15 cellular contexts compared by ENCODE assay signal in the genomic region with DNA sequence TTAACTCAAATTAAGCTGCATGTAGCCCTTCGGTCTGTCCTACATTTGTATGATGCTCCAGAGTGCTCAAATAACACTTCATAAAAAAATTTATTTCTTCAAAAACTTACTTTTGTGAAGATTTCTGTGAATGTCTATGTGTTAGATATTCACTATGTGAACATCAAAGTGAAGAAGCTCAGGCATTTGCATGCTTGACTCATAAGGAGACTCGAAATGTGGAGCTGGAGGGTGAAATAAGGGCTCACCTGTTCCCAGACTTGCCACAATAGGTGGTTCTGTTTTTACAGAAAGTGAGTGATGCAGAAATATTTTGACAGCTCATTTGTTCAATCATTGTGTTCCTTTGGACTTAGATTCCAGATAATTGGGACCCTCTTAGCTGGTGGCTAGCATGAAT. TPM values are rescaled to one million over a fixed set of nuclear protein-coding genes. Genes with fewer than 3 reads are reported as not detected.
"Had no signal": no experiment of that assay in that cellular context is flagged by ENCODE, and none has a peak within 500 bp of the region (broad histone marks: within the 10 kb centered on the region; RNA-seq: fewer than 3 reads in every experiment).

No MANE protein-coding gene starts in this region.

RNA-seq across cellular contexts. Expression of a gene that starts 16.9 kb away (rescaled TPM):
- total RNA-seq: activated CD4-positive, alpha-beta memory T cell treated with anti-CD3 and anti-CD28 coated beads, Interleukin-2, amount 10 ng/mL, durations not matched to agents 7 days and 5 days; activated CD4-positive, alpha-beta T cell treated with anti-CD3 and anti-CD28 coated beads for 36 hours; activated CD4-positive, alpha-beta T cell treated with anti-CD3 and anti-CD28 coated beads, Interleukin-2, amount 10 ng/mL, durations not matched to agents 7 days and 5 days; activated CD8-positive, alpha-beta memory T cell treated with anti-CD3 and anti-CD28 coated beads, Interleukin-2, amount 10 ng/mL, durations not matched to agents 7 days and 5 days; activated CD8-positive, alpha-beta T cell treated with anti-CD3 and anti-CD28 coated beads, Interleukin-2, amount 10 ng/mL, durations not matched to agents 7 days and 5 days; activated naive CD8-positive, alpha-beta T cell treated with anti-CD3 and anti-CD28 coated beads, Interleukin-2, amount 10 ng/mL, durations not matched to agents 7 days and 5 days; activated T-helper 2 cell treated with anti-CD3 and anti-CD28 coated beads, Interferon-gamma antibody, Interleukin-2, Interleukin-4, amounts not matched to agents 10 μg/mL and 5 μg/mL and 100 μg/mL, durations not matched to agents 14 hours and 24 hours and 36 hours; ascending aorta; bronchial epithelial cell; cardiac muscle cell; chondrocyte; T-helper 17 cell; T-helper 2 cell treated with Interferon-gamma antibody and Interleukin-4, amounts not matched to agents 100 ng/mL and 5 ng/mL, for 36 hours; WTC11 had no signal
- polyA plus RNA-seq: adipose tissue, cardiac muscle cell had no signal

RNA-seq across cellular contexts. Expression of a gene that starts 25.6 kb away (rescaled TPM):
- total RNA-seq: activated CD4-positive, alpha-beta memory T cell treated with anti-CD3 and anti-CD28 coated beads, Interleukin-2, amount 10 ng/mL, durations not matched to agents 7 days and 5 days; activated CD4-positive, alpha-beta T cell treated with anti-CD3 and anti-CD28 coated beads for 36 hours; activated CD4-positive, alpha-beta T cell treated with anti-CD3 and anti-CD28 coated beads, Interleukin-2, amount 10 ng/mL, durations not matched to agents 7 days and 5 days; activated CD8-positive, alpha-beta memory T cell treated with anti-CD3 and anti-CD28 coated beads, Interleukin-2, amount 10 ng/mL, durations not matched to agents 7 days and 5 days; activated CD8-positive, alpha-beta T cell treated with anti-CD3 and anti-CD28 coated beads, Interleukin-2, amount 10 ng/mL, durations not matched to agents 7 days and 5 days; activated naive CD8-positive, alpha-beta T cell treated with anti-CD3 and anti-CD28 coated beads, Interleukin-2, amount 10 ng/mL, durations not matched to agents 7 days and 5 days; activated T-helper 2 cell treated with anti-CD3 and anti-CD28 coated beads, Interferon-gamma antibody, Interleukin-2, Interleukin-4, amounts not matched to agents 10 μg/mL and 5 μg/mL and 100 μg/mL, durations not matched to agents 14 hours and 24 hours and 36 hours; ascending aorta; bronchial epithelial cell; cardiac muscle cell; chondrocyte; T-helper 17 cell; T-helper 2 cell treated with Interferon-gamma antibody and Interleukin-4, amounts not matched to agents 100 ng/mL and 5 ng/mL, for 36 hours; WTC11 had no signal
- polyA plus RNA-seq: adipose tissue, cardiac muscle cell had no signal
